In the genomic region with DNA sequence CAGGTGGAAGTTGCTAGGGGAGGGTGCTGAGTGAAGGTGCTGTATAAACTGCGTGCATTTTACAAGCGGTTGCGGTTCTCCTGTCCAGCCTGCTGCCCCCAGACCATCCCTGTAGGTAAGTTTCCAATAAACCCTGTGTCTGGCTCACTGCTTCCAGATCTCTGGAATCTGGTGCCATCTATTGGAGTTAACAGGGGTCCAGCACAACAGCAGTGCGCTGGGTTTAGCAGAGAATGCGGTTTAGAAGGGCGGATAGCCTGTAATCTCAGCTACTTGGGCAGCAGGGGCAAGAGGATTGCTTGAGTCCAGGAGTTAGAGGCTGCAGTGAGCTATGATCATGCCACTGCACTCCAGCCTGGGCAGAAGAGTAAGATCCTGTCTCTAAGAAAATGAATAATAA, we compare ENCODE assay signal across 2 cellular contexts.
TF ChIP-seq lines count a peak whose summit lies in the region.

No MANE protein-coding gene starts in this region.

TF ChIP-seq in A549, 52 proteins besides CTCF, POLR2A, EP300 and RAD21:
- TF ChIP-seq HOXA7 (CRISPR knock-in tag; IDR thresholded peaks at IDR 0.05) (no peak), MAFK (IDR thresholded peaks at IDR 0.05; ENCODE audit: partially characterized antibody) (no peak), ZC3H11A (IDR thresholded peaks at IDR 0.05) (no peak), GATA3 (IDR thresholded peaks at IDR 0.05; ENCODE audit: borderline replicate concordance) (no peak), E2F6 (IDR thresholded peaks at IDR 0.05; ENCODE audit: borderline replicate concordance, low read depth) (no peak), KDM1A (IDR thresholded peaks at IDR 0.05; ENCODE audit: low read depth) (no peak), SREBF2 (IDR thresholded peaks at IDR 0.05) (no peak), FOSL2 (IDR thresholded peaks at IDR 0.05) (no peak), FOSL2 (CRISPR knock-in tag; IDR thresholded peaks at IDR 0.05) (no peak), RCOR1 (IDR thresholded peaks at IDR 0.05; ENCODE audit: low read depth, low read length) (no peak), PHF8 (IDR thresholded peaks at IDR 0.05; ENCODE audit: borderline replicate concordance, low read depth) (no peak), EHF (CRISPR knock-in tag; IDR thresholded peaks at IDR 0.05) (no peak)

TF ChIP-seq in HCT116, 20 proteins besides CTCF, POLR2A, EP300 and RAD21:
- no peak for TF ChIP-seq YY1 (IDR thresholded peaks at IDR 0.05; ENCODE audit: extremely low read depth, insufficient replicate concordance, low read depth, low read length)
